In the genomic region with DNA sequence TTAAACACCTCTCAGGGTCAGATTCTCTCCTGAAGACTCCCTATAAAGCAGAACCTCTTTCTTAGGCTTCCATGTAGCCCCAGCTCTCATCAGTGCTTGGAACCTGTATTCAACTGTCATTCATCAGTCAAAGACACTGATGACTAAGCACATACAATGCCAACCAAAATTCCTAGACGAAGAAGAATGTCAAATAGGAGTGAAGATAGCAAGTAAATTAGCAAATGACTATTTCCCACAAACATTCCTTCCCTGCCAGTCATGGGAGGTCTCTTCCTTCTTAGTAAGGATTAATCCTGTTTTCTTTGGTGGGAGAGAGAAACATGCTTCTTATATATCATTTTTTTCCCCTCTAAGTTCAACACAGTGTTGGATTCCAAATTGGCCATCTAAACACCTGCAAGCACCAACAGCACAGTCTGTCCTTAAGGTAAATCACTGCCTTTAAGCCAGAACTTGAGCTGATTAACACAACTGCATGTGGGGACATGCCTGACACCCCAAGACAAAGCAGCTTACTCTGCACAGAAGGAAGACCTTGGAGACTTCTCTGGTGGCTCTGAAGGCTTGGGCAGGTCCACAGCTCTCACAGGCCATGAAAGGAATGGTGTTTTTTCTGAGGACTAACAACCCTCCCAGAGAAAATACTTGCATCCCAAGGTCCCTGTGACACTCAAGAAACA, we compare ENCODE assay signal across 11 cellular contexts. TPM values are rescaled to one million over a fixed set of nuclear protein-coding genes. Genes with fewer than 3 reads are reported as not detected.
DNase-seq lines count a peak whose midpoint lies in the region; ATAC-seq, FAIRE-seq and TF ChIP-seq lines count a peak whose summit lies in the region.
"Had no signal": no experiment of that assay in that cellular context is flagged by ENCODE, and none has a peak within 500 bp of the region (broad histone marks: within the 10 kb centered on the region; RNA-seq: fewer than 3 reads in every experiment).

No MANE protein-coding gene starts in this region.

- DNase-seq in A549 (ENCODE audit: low read depth in 1 of 2, low spot score in 1 of 2) (peak; percentile 56 to 84), HT1080 (ENCODE audit: low read depth) (peak; percentile 99), astrocyte of the cerebellum (ENCODE audit: low read depth) (peak; percentile 60), hepatocyte (ENCODE audit: low spot score) (no peak)
- no peak for DNase-seq in activated naive CD4-positive, alpha-beta T cell treated with anti-CD3 and anti-CD28 coated beads, Interleukin-2, amount 50 U/mL, for 16 hours
- DNase-seq: activated T-cell treated with anti-CD3 and anti-CD28 coated beads, Interleukin-2, amount 50 U/mL, for 4 hours; NCI-H1436 treated with DMSO at 0.1 percent for 48 hours; stimulated activated CD8-positive, alpha-beta memory T cell treated with anti-CD3 and anti-CD28 coated beads, Interleukin-4, amount 100 ng/mL, for 48 hours had no signal

- CTCF ChIA-PET in A549 (lab: Yijun Ruan, JAX) = interaction anchor here (0.8 to 1.7 kb wide), 5 partner anchors 11 to 145 kb away, joined by 3 to 8 read pairs (median 4); no protein-coding TSS in a partner anchor

- no peaks in the 10 kb centered on the region for H3K36me3 ChIP-seq in hepatocyte (replicated peaks; ENCODE audit: insufficient read depth, low read depth)

- H3K4me1 ChIP-seq in A549 (peaks cover 36% of the 10 kb centered on the region), hepatocyte (ENCODE audit: insufficient read depth) (peaks cover 6% of the 10 kb centered on the region)

- TF ChIP-seq CTCF in A549 (IDR thresholded peaks at IDR 0.05) (no peak), astrocyte of the cerebellum (IDR thresholded peaks at IDR 0.05; ENCODE audit: low read depth, low read length, missing control alignments) (no peak), hepatocyte (IDR thresholded peaks at IDR 0.05; ENCODE audit: poor library complexity) (no peak)

- no peaks in the 10 kb centered on the region for H3K9me2 ChIP-seq in hepatocyte (replicated peaks; ENCODE audit: insufficient read depth)

- H3K27ac ChIP-seq in A549 = peak overlapping the region; percentile 89 to 94
- peak overlapping the region; percentile 61 for H3K27ac ChIP-seq in hepatocyte

- ATAC-seq in A549 (peak; percentile 79 to 90), HG02678 (IDR thresholded peaks at IDR 0.05; ENCODE audit: unreplicated experiment) (no peak), HG03457 (IDR thresholded peaks at IDR 0.05; ENCODE audit: unreplicated experiment) (no peak), GM19467 (IDR thresholded peaks at IDR 0.05; ENCODE audit: unreplicated experiment) (no peak)
- ATAC-seq: activated T-cell treated with anti-CD3 and anti-CD28 coated beads, Interleukin-2, amount 50 U/mL, for 4 hours had no signal

- POLR2A ChIA-PET in A549 (lab: Yijun Ruan, JAX) = interaction anchor here (1.4 to 3.0 kb wide), 3 partner anchors 21 to 81 kb away, joined by 3 to 14 read pairs (median 8); a partner anchor contains a TSS

- TF ChIP-seq EP300 in A549 (IDR thresholded peaks at IDR 0.05) = peak; percentile 50 to 82; a peak in 3 of 5 replicates

- no peaks in the 10 kb centered on the region for H4K20me1 ChIP-seq in hepatocyte (ENCODE audit: insufficient read depth, poor library complexity, severe bottlenecking)

- H3K27me3 ChIP-seq in hepatocyte = no peaks in the 10 kb centered on the region

- TF ChIP-seq POLR2A in A549 (IDR thresholded peaks at IDR 0.05; ENCODE audit: low read length) = no peak

- FAIRE-seq in A549 (lab: Jason Lieb, UNC) = peak; percentile 99

- H3K4me2 ChIP-seq in A549 (peak overlapping the region; percentile 66), hepatocyte (no peak overlapping the region)

- H3K79me2 ChIP-seq in hepatocyte = no peaks in the 10 kb centered on the region

- no peak overlapping the region for H3K4me3 ChIP-seq in A549
- no peak overlapping the region for H3K4me3 ChIP-seq in astrocyte of the cerebellum (ENCODE audit: low read depth, low read length)
- no peak overlapping the region for H3K4me3 ChIP-seq in hepatocyte

- WGBS in A549 (ENCODE audit: missing lambda C conversion rate) = 0% methylated on average over 1 of the region's 1 CpG
- 35% methylated on average over 1 of the region's 1 CpG for WGBS in hepatocyte (ENCODE audit: low lambda C conversion rate, missing lambda C conversion rate)

- H3K9me3 ChIP-seq in A549 (peaks cover 34% of the 10 kb centered on the region), hepatocyte (ENCODE audit: low read depth) (no peaks in the 10 kb centered on the region)

- in situ Hi-C loops in astrocyte of the cerebellum (cut with HindIII; ENCODE audit: low sequenced_read_pairs) = no loop called here

- TF ChIP-seq RAD21 in A549 (conservative IDR thresholded peaks at IDR 0.05 in 1 of 2, IDR thresholded peaks at IDR 0.05 in 1 of 2) = peak in 1 of 2 experiments; percentile 21; a peak in 1 of 5 replicates

- H2AFZ ChIP-seq in hepatocyte = no peak overlapping the region

TF ChIP-seq in A549, 52 proteins besides CTCF, POLR2A, EP300 and RAD21:
- TF ChIP-seq MAFK (IDR thresholded peaks at IDR 0.05; ENCODE audit: partially characterized antibody) (peak; percentile 95), HEYL (CRISPR knock-in tag; IDR thresholded peaks at IDR 0.05) (no peak), JUNB (IDR thresholded peaks at IDR 0.05) (peak; percentile 87), HOXB5 (CRISPR knock-in tag; IDR thresholded peaks at IDR 0.05) (peak; percentile 45; the same call in 1 of the 2 replicates), GATA3 (IDR thresholded peaks at IDR 0.05; ENCODE audit: borderline replicate concordance) (peak; percentile 96), CBX8 (IDR thresholded peaks at IDR 0.05) (no peak), FOXS1 (CRISPR knock-in tag; IDR thresholded peaks at IDR 0.05) (peak; percentile 17; the same call in 1 of the 2 replicates), ZC3H11A (IDR thresholded peaks at IDR 0.05) (no peak), FOSL2 (IDR thresholded peaks at IDR 0.05) (peak; percentile 54; the same call in 1 of the 2 replicates), FOSL2 (CRISPR knock-in tag; IDR thresholded peaks at IDR 0.05) (peak; percentile 92), SMC3 (IDR thresholded peaks at IDR 0.05) (0 out of 3 replicates have a peak, but pooled peaks have one; percentile 12), JUN (IDR thresholded peaks at IDR 0.05) (0 out of 5 replicates have a peak, but pooled peaks of 1 of the 2 experiments have one; percentile 48), EHF (CRISPR knock-in tag; IDR thresholded peaks at IDR 0.05) (no peak), CEBPB (IDR thresholded peaks at IDR 0.05) (peak in 1 of 2 experiments; percentile 60; a peak in 1 of 4 replicates)
- TF ChIP-seq, protein P1, sequence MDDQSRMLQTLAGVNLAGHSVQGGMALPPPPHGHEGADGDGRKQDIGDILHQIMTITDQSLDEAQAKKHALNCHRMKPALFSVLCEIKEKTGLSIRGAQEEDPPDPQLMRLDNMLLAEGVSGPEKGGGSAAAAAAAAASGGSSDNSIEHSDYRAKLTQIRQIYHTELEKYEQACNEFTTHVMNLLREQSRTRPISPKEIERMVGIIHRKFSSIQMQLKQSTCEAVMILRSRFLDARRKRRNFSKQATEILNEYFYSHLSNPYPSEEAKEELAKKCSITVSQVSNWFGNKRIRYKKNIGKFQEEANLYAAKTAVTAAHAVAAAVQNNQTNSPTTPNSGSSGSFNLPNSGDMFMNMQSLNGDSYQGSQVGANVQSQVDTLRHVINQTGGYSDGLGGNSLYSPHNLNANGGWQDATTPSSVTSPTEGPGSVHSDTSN (IDR thresholded peaks at IDR 0.05) = peak; percentile 72; the same call in 1 of the 2 replicates
- TF ChIP-seq, protein P2, sequence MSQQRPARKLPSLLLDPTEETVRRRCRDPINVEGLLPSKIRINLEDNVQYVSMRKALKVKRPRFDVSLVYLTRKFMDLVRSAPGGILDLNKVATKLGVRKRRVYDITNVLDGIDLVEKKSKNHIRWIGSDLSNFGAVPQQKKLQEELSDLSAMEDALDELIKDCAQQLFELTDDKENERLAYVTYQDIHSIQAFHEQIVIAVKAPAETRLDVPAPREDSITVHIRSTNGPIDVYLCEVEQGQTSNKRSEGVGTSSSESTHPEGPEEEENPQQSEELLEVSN (IDR thresholded peaks at IDR 0.05; ENCODE audit: borderline replicate concordance, low read depth) = peak; percentile 30; the same call in 1 of the 2 replicates
- TF ChIP-seq, protein P3, sequence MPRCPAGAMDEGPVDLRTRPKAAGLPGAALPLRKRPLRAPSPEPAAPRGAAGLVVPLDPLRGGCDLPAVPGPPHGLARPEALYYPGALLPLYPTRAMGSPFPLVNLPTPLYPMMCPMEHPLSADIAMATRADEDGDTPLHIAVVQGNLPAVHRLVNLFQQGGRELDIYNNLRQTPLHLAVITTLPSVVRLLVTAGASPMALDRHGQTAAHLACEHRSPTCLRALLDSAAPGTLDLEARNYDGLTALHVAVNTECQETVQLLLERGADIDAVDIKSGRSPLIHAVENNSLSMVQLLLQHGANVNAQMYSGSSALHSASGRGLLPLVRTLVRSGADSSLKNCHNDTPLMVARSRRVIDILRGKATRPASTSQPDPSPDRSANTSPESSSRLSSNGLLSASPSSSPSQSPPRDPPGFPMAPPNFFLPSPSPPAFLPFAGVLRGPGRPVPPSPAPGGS (IDR thresholded peaks at IDR 0.05) = 0 out of 3 replicates have a peak, but pooled peaks have one; percentile 39
- TF ChIP-seq, protein P4, sequence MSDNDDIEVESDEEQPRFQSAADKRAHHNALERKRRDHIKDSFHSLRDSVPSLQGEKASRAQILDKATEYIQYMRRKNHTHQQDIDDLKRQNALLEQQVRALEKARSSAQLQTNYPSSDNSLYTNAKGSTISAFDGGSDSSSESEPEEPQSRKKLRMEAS (IDR thresholded peaks at IDR 0.05) = peak; percentile 76

RNA-seq across cellular contexts. Expression of a gene that starts 47.5 kb away (rescaled TPM):
- 21.4 and 22.3 TPM in 2 replicates for polyA plus RNA-seq in A549 (2011; rRNA removed)
- polyA plus RNA-seq in A549 (2012; cell fraction: cytosol; rRNA removed) = 28.5 and 35.1 TPM in 2 replicates
- polyA plus RNA-seq in A549 (2012; cell fraction: nucleus; rRNA removed) = 90.0 and 116 TPM in 2 replicates
- polyA plus RNA-seq in A549 (2017; fragmentation: RNase III; extraction: RNeasy Plus Mini Kit Qiagen cat#74134 plus additional on column Dnase treatment) = 19.7 to 23.5 TPM (median 20.1 TPM) in 3 replicates
- 74.2 and 74.4 TPM in 2 replicates for polyA minus RNA-seq in A549 (2011; rRNA and poly(A)+ RNA removed)
- total RNA-seq in HT1080 (2014; rRNA removed; shearing (Covaris generic)) = 0.24 TPM in 1 of 2 replicates, not detected in the other
- polyA plus RNA-seq in HT1080 (2015; cell fraction: cytosol; rRNA removed) = not detected in 2 replicates
- 0.53 and 0.80 TPM in 2 replicates for polyA plus RNA-seq in HT1080 (2015; cell fraction: nucleus; rRNA removed)
- total RNA-seq in hepatocyte = 16.1 and 16.2 TPM in 2 replicates
- polyA plus RNA-seq in hepatocyte = 10.3 and 13.1 TPM in 2 replicates

Comparison
In these comparisons a context has a peak if more than half of its experiments do, and no peak if none do; other contexts are left out.
1. ATAC-seq: peak in A549 (2 of 2); none in HG02678 (single experiment), HG03457 (single experiment) and GM19467 (single experiment).
2. DNase-seq: peak in A549 (2 of 2), HT1080 (single experiment) and astrocyte of the cerebellum (single experiment); none in hepatocyte (single experiment) and activated naive CD4-positive, alpha-beta T cell treated with anti-CD3 and anti-CD28 coated beads, Interleukin-2, amount 50 U/mL, for 16 hours (single experiment).
3. RNA of a gene that starts 47.5 kb away (total RNA-seq): 16.1 to 16.2 TPM in hepatocyte; 0.24 TPM in HT1080; every median in the first group is over 10 times any median in the second.